In genomic region chr3:134798681-134799311, GRCh38 we compare ENCODE assay signal across 1 cellular context.
TF ChIP-seq lines count a peak whose summit lies in the region.

No MANE protein-coding gene starts in this region.

TF ChIP-seq in neural cell, 6 proteins besides CTCF, POLR2A, EP300 and RAD21 (continued from another document):
- TF ChIP-seq, protein P1, sequence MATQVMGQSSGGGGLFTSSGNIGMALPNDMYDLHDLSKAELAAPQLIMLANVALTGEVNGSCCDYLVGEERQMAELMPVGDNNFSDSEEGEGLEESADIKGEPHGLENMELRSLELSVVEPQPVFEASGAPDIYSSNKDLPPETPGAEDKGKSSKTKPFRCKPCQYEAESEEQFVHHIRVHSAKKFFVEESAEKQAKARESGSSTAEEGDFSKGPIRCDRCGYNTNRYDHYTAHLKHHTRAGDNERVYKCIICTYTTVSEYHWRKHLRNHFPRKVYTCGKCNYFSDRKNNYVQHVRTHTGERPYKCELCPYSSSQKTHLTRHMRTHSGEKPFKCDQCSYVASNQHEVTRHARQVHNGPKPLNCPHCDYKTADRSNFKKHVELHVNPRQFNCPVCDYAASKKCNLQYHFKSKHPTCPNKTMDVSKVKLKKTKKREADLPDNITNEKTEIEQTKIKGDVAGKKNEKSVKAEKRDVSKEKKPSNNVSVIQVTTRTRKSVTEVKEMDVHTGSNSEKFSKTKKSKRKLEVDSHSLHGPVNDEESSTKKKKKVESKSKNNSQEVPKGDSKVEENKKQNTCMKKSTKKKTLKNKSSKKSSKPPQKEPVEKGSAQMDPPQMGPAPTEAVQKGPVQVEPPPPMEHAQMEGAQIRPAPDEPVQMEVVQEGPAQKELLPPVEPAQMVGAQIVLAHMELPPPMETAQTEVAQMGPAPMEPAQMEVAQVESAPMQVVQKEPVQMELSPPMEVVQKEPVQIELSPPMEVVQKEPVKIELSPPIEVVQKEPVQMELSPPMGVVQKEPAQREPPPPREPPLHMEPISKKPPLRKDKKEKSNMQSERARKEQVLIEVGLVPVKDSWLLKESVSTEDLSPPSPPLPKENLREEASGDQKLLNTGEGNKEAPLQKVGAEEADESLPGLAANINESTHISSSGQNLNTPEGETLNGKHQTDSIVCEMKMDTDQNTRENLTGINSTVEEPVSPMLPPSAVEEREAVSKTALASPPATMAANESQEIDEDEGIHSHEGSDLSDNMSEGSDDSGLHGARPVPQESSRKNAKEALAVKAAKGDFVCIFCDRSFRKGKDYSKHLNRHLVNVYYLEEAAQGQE (IDR thresholded peaks at IDR 0.05; ENCODE audit: borderline replicate concordance) = no peak
